2 cellular contexts compared by ENCODE assay signal in the genomic region with DNA sequence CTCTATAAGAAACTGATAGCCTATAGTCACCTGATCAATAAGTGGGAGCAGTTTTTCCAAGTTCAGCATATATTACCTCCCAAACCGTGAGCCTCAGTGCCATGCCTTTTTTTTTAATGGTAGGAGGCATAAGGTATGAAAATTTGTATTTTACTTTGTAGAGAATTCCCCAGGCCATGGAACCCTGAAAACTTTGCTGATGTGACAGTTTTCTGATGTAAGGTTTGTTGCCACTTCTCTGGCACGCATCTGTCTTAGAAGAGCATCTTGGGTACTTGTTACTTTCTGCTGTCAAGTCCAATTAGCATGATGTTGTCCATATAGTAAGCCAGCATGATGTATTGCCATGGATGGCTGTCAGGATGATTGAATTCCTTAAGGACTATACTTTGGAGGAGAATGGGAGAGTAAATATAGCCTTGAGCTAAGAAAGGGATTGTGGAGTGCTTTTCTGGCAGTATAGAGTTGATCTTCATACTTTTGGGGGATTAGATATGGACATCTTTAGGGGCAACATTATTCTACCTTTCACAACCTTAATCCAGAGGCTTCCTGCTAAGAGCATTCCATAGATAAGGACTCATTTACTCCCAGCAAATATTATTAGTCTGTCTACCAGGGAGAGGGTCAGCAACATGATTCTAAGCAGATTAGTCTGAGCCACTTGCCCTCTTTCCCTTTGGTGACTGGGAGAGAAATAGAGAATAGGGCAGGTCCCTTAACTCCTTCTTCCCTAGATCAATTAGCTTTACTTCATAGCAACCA.
TF ChIP-seq lines count a peak whose summit lies in the region.

No MANE protein-coding gene starts in this region.

TF ChIP-seq in A549, 52 proteins besides CTCF, POLR2A, EP300 and RAD21:
- TF ChIP-seq CBX2 (IDR thresholded peaks at IDR 0.05; ENCODE audit: borderline replicate concordance, low read depth) (no peak), MAFK (IDR thresholded peaks at IDR 0.05; ENCODE audit: partially characterized antibody) (peak; percentile 87), PHF8 (IDR thresholded peaks at IDR 0.05; ENCODE audit: borderline replicate concordance, low read depth) (no peak)
- TF ChIP-seq, protein P1, sequence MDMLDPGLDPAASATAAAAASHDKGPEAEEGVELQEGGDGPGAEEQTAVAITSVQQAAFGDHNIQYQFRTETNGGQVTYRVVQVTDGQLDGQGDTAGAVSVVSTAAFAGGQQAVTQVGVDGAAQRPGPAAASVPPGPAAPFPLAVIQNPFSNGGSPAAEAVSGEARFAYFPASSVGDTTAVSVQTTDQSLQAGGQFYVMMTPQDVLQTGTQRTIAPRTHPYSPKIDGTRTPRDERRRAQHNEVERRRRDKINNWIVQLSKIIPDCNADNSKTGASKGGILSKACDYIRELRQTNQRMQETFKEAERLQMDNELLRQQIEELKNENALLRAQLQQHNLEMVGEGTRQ (IDR thresholded peaks at IDR 0.05) = no peak

TF ChIP-seq in IMR-90, 13 proteins besides CTCF, POLR2A, EP300 and RAD21:
- TF ChIP-seq MAFK (IDR thresholded peaks at IDR 0.05; ENCODE audit: low read depth, low read length) = peak; percentile 86
- TF ChIP-seq MXI1 (IDR thresholded peaks at IDR 0.05; ENCODE audit: borderline replicate concordance, low read depth, low read length) = no peak
